ENCODE assay signal across 15 cellular contexts in genomic region chr5:3348576-3349535, GRCh38.
"Had no signal": no experiment of that assay in that cellular context is flagged by ENCODE, and none has a peak within 500 bp of the region (broad histone marks: within the 10 kb centered on the region; RNA-seq: fewer than 3 reads in every experiment).

No MANE protein-coding gene starts in this region.

- H3K36me3 Mint-ChIP-seq: activated naive CD8-positive, alpha-beta T cell treated with anti-CD3 and anti-CD28 coated beads, Interleukin-2, amount 10 ng/mL, durations not matched to agents 7 days and 5 days had no signal

- DNase-seq: activated CD4-positive, alpha-beta T cell treated with anti-CD3 and anti-CD28 coated beads, Interleukin-2, amount 10 ng/mL, durations not matched to agents 24 days and 14 days; activated CD4-positive, CD25-positive, alpha-beta regulatory T cell; activated naive CD4-positive, alpha-beta T cell; activated naive CD8-positive, alpha-beta T cell treated with anti-CD3 and anti-CD28 coated beads, Interleukin-2, amount 10 ng/mL, durations not matched to agents 7 days and 5 days; amygdala; caudate nucleus; left ventricle myocardium superior; retina; stimulated activated CD4-positive, alpha-beta T cell treated with anti-CD3 and anti-CD28 coated beads, Interleukin-2, amount 100 ng/mL, for 48 hours; T1000; transverse colon had no signal

- H3K4me1 Mint-ChIP-seq: activated CD4-positive, alpha-beta T cell treated with anti-CD3 and anti-CD28 coated beads, Interleukin-2, amount 10 ng/mL, durations not matched to agents 24 days and 14 days; activated naive CD8-positive, alpha-beta T cell treated with anti-CD3 and anti-CD28 coated beads, Interleukin-2, amount 10 ng/mL, durations not matched to agents 7 days and 5 days; activated T-helper 17 cell treated with anti-CD3 and anti-CD28 coated beads, Interleukin-2, amount 50 U/mL, for 72 hours had no signal

- H3K4me3 ChIP-seq: suprapubic skin, transverse colon had no signal

- H3K9me3 ChIP-seq: suprapubic skin, transverse colon had no signal

- H3K4me3 Mint-ChIP-seq: activated CD4-positive, alpha-beta T cell treated with anti-CD3 and anti-CD28 coated beads, Interleukin-2, amount 10 ng/mL, durations not matched to agents 24 days and 14 days; activated naive CD8-positive, alpha-beta T cell treated with anti-CD3 and anti-CD28 coated beads, Interleukin-2, amount 10 ng/mL, durations not matched to agents 7 days and 5 days; activated T-helper 17 cell treated with anti-CD3 and anti-CD28 coated beads, Interleukin-2, amount 50 U/mL, for 72 hours; natural killer cell treated with Interleukin-12 subunit alpha and Interleukin-12 subunit beta and Interleukin-15 and Interleukin-18, amount 100 ng/mL, for 72 hours; stimulated activated naive CD8-positive, alpha-beta T cell treated with anti-CD3 and anti-CD28 coated beads, Interleukin-15, Interleukin-2, amounts not matched to agents 100 ng/mL and 50 ng/mL, for 24 hours had no signal

- H3K9me3 Mint-ChIP-seq: activated CD4-positive, alpha-beta T cell treated with anti-CD3 and anti-CD28 coated beads, Interleukin-2, amount 10 ng/mL, durations not matched to agents 24 days and 14 days had no signal

- H3K27me3 Mint-ChIP-seq: activated CD4-positive, alpha-beta T cell treated with anti-CD3 and anti-CD28 coated beads, Interleukin-2, amount 10 ng/mL, durations not matched to agents 24 days and 14 days; activated naive CD8-positive, alpha-beta T cell treated with anti-CD3 and anti-CD28 coated beads, Interleukin-2, amount 10 ng/mL, durations not matched to agents 7 days and 5 days; activated T-helper 17 cell treated with anti-CD3 and anti-CD28 coated beads, Interleukin-2, amount 50 U/mL, for 72 hours; natural killer cell treated with Interleukin-12 subunit alpha and Interleukin-12 subunit beta and Interleukin-15 and Interleukin-18, amount 100 ng/mL, for 72 hours; stimulated activated naive CD8-positive, alpha-beta T cell treated with anti-CD3 and anti-CD28 coated beads, Interleukin-15, Interleukin-2, amounts not matched to agents 100 ng/mL and 50 ng/mL, for 24 hours had no signal

- H3K27ac Mint-ChIP-seq: activated CD4-positive, alpha-beta T cell treated with anti-CD3 and anti-CD28 coated beads, Interleukin-2, amount 10 ng/mL, durations not matched to agents 24 days and 14 days; activated naive CD8-positive, alpha-beta T cell treated with anti-CD3 and anti-CD28 coated beads, Interleukin-2, amount 10 ng/mL, durations not matched to agents 7 days and 5 days; activated T-helper 17 cell treated with anti-CD3 and anti-CD28 coated beads, Interleukin-2, amount 50 U/mL, for 72 hours; natural killer cell treated with Interleukin-12 subunit alpha and Interleukin-12 subunit beta and Interleukin-15 and Interleukin-18, amount 100 ng/mL, for 72 hours; stimulated activated naive CD8-positive, alpha-beta T cell treated with anti-CD3 and anti-CD28 coated beads, Interleukin-15, Interleukin-2, amounts not matched to agents 100 ng/mL and 50 ng/mL, for 24 hours had no signal

- H3K27me3 ChIP-seq: transverse colon had no signal

- H3K36me3 ChIP-seq: suprapubic skin, transverse colon had no signal

- H3K4me1 ChIP-seq: suprapubic skin, transverse colon had no signal

- H3K27ac ChIP-seq: suprapubic skin, transverse colon had no signal

- ATAC-seq: activated T-helper 17 cell treated with anti-CD3 and anti-CD28 coated beads, Interleukin-2, amount 50 U/mL, for 72 hours; left ventricle myocardium superior had no signal
